ENCODE assay signal across 6 cellular contexts in genomic region chr11:64869571-64870175, GRCh38. TPM values are rescaled to one million over a fixed set of nuclear protein-coding genes. Genes with fewer than 3 reads are reported as not detected.
A peak's percentile ranks its signal among the peaks of the same experiment; 100 is the strongest.
DNase-seq lines count a peak whose midpoint lies in the region; ATAC-seq and TF ChIP-seq lines count a peak whose summit lies in the region.

No MANE protein-coding gene starts in this region.

- no peak for ATAC-seq in HG03571 (IDR thresholded peaks at IDR 0.05; ENCODE audit: unreplicated experiment)
- no peak for ATAC-seq in left lobe of liver

- DNase-seq in activated CD8-positive, alpha-beta memory T cell treated with anti-CD3 and anti-CD28 coated beads for 24 hours = peak; percentile 69
- DNase-seq in activated CD8-positive, alpha-beta memory T cell treated with anti-CD3 and anti-CD28 coated beads, Interleukin-2, amount 50 U/mL, for 48 hours = no peak
- DNase-seq in fibroblast of mammary gland (ENCODE audit: low read depth) (no peak), thyroid gland (no peak), left lobe of liver (ENCODE audit: low spot score) (no peak)

- intact Hi-C loops in thyroid gland (cut with DNase I) = no loop called here

- TF ChIP-seq POLR2A in thyroid gland (IDR thresholded peaks at IDR 0.05) = no peak

- peaks cover 33 to 58% of the 10 kb centered on the region in 2 donors for H3K4me1 ChIP-seq in thyroid gland

- WGBS in thyroid gland, 2 donors = 67 to 80% methylated on average over 8 of the region's 9 CpGs

- H3K36me3 ChIP-seq in thyroid gland = peaks cover 11 to 16% of the 10 kb centered on the region in 2 donors

- no peaks in the 10 kb centered on the region for H3K27me3 ChIP-seq in thyroid gland

- peak overlapping the region; percentile 36 to 70 (median 70) for H3K27ac ChIP-seq in thyroid gland

- no peaks in the 10 kb centered on the region for H3K9me3 ChIP-seq in thyroid gland

- TF ChIP-seq CTCF in fibroblast of mammary gland (conservative IDR thresholded peaks at IDR 0.05; ENCODE audit: control insufficient read depth, insufficient read depth, low read depth, low read length) (peak; percentile 25), thyroid gland (IDR thresholded peaks at IDR 0.05) (no peak)

- no peak overlapping the region for H3K4me3 ChIP-seq in fibroblast of mammary gland (ENCODE audit: control insufficient read depth, low read depth, low read length)
- no peak overlapping the region for H3K4me3 ChIP-seq in thyroid gland (replicated peaks in 1 of 3)

RNA-seq across cellular contexts. Expression of gene EHD1, which starts 8.7 kb away (rescaled TPM):
- total RNA-seq in thyroid gland (10 to 100 TPM; 53.5 to 90.7 (median 67.4) TPM), left lobe of liver (29.9 TPM)

RNA-seq across cellular contexts. Expression of gene CDC42BPG, which starts 25.2 kb away (rescaled TPM):
- 10 to 100 TPM in 2 of 4 donors, 1 to 10 TPM in 2; 7.8 to 13.9 (median 10.2) TPM for total RNA-seq in thyroid gland
- total RNA-seq in left lobe of liver = 1.2 TPM

RNA-seq across cellular contexts. Expression of gene ATG2A, which starts 47.3 kb away (rescaled TPM):
- total RNA-seq in thyroid gland = 10 to 100 TPM; 19.5 to 43.1 (median 36.7) TPM
- total RNA-seq in left lobe of liver = 34.0 TPM

RNA-seq across cellular contexts. Expression of gene PPP2R5B, which starts 54.8 kb away (rescaled TPM):
- total RNA-seq in thyroid gland (10 to 100 TPM; 14.8 to 30.1 (median 21.7) TPM), left lobe of liver (9.1 TPM)

RNA-seq across cellular contexts. Expression of gene MEN1, which starts 59.3 kb away (rescaled TPM):
- total RNA-seq in thyroid gland (10 to 100 TPM; 23.5 to 31.5 (median 25.1) TPM), left lobe of liver (24.0 TPM)
